20 cellular contexts compared by ENCODE assay signal in the genomic region with DNA sequence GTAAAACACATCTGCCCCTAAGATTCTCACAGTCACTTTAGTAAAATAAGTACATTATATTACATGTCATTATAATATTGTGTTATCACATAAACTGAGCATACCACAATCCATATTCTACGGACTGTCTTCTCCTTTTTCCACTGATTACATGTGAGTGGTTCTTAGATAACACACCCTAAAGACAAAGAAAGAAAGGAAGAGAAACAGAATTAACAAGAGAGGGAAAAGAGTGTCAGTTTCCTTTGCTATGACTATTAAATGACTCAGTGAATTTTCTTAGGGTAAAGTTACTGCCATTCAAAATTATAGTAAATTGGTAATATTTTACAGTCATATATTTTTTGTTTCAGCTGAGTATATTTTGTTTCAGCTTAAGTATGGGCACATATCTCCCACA.
"Had no signal": no experiment of that assay in that cellular context is flagged by ENCODE, and none has a peak within 500 bp of the region (broad histone marks: within the 10 kb centered on the region; RNA-seq: fewer than 3 reads in every experiment).

No MANE protein-coding gene starts in this region.

- H3K9me3 ChIP-seq: left lung, lower lobe of right lung, pancreas, testis, tibial nerve, upper lobe of right lung, vagina had no signal

- ATAC-seq: foreskin keratinocyte; left lung; lower lobe of right lung; natural killer cell; pancreas; right cardiac atrium; stimulated activated memory B cell treated with anti-CD40 and anti-IgM and Interleukin-4, amounts not matched to agents 10 μg/mL and 1 μg/mL and 100 μg/mL, for 72 hours; stimulated activated naive CD8-positive, alpha-beta T cell treated with anti-CD3 and anti-CD28 coated beads, Interleukin-15, amount 100 ng/mL, for 72 hours; upper lobe of right lung had no signal

- H3K4me3 ChIP-seq: left lung, lower lobe of right lung, neural progenitor cell, pancreas, testis, tibial nerve, upper lobe of right lung, vagina had no signal

- H3K27ac ChIP-seq: foreskin keratinocyte, left lung, lower lobe of right lung, neural progenitor cell, pancreas, testis, tibial nerve, upper lobe of right lung, vagina had no signal

- DNase-seq: cortex of kidney; effector memory CD4-positive, alpha-beta T cell; foreskin keratinocyte; immature natural killer cell; left lung; lower lobe of right lung; natural killer cell; nucleus accumbens; pancreas; right cardiac atrium; stimulated activated CD4-positive, alpha-beta T cell treated with anti-CD3 and anti-CD28 coated beads, Interleukin-4, amount 100 ng/mL, for 1 hour; stimulated activated CD8-positive, alpha-beta memory T cell treated with anti-CD3 and anti-CD28 coated beads, Interleukin-4, amount 100 ng/mL, for 48 hours; stimulated activated naive CD8-positive, alpha-beta T cell treated with anti-CD3 and anti-CD28 coated beads, Interleukin-15, amount 100 ng/mL, for 72 hours; testis; upper lobe of right lung had no signal

- FAIRE-seq: keratinocyte, pancreas had no signal

- H2AFZ ChIP-seq: neural progenitor cell had no signal

- H3K4me1 ChIP-seq: foreskin keratinocyte, left lung, lower lobe of right lung, pancreas, testis, tibial nerve, upper lobe of right lung, vagina had no signal

- H3K27me3 ChIP-seq: foreskin keratinocyte, left lung, neural progenitor cell, pancreas, testis, tibial nerve, upper lobe of right lung, vagina had no signal

- H3K4me2 ChIP-seq: neural progenitor cell had no signal

- H3K36me3 ChIP-seq: left lung, lower lobe of right lung, neural progenitor cell, pancreas, tibial nerve, upper lobe of right lung, vagina had no signal

- H3K9ac ChIP-seq: neural progenitor cell had no signal
